In genomic region chr16:1773703-1774455, GRCh38 we compare ENCODE assay signal across 8 cellular contexts. TPM values are rescaled to one million over a fixed set of nuclear protein-coding genes. Genes with fewer than 3 reads are reported as not detected.
DNase-seq lines count a peak whose midpoint lies in the region; ATAC-seq and TF ChIP-seq lines count a peak whose summit lies in the region.

No MANE protein-coding gene starts in this region.

- H3K27ac ChIP-seq in CD4-positive, alpha-beta T cell (ENCODE audit: low read depth, low read length), result peak overlapping the region; percentile 69
- H3K27ac ChIP-seq in psoas muscle, result peak overlapping the region; percentile 90

- peak overlapping the region; percentile 76 for H3K4me3 ChIP-seq in psoas muscle

- H3K4me1 Mint-ChIP-seq in CD4-positive, alpha-beta T cell (ENCODE audit: low read depth), result peaks cover 16% of the 10 kb centered on the region
- peaks cover 6 to 15% (median 8%) of the 10 kb centered on the region in 3 donors for H3K4me1 Mint-ChIP-seq in IgD-negative memory B cell
- H3K4me1 Mint-ChIP-seq in activated CD4-positive, alpha-beta memory T cell treated with anti-CD3 and anti-CD28 coated beads for 36 hours (ENCODE audit: low read depth), result peaks cover 6% of the 10 kb centered on the region

- POLR2A ChIA-PET in CD4-positive, alpha-beta T cell (lab: Charles Lee), result interaction anchor here (0.6 to 7.9 kb wide), 4 partner anchors 8 to 68 kb away, joined by 3 to 163 read pairs (median 12); partner anchors contain the start of genes FAHD1, HAGH, MAPK8IP3 and NUBP2
- POLR2A ChIA-PET in activated CD4-positive, alpha-beta memory T cell treated with anti-CD3 and anti-CD28 coated beads for 36 hours (lab: Charles Lee), result interaction anchor here (1.0 kb wide), 1 partner anchor 9 kb away, joined by 8 read pairs; the partner anchor contains the start of genes NUBP2 and SPSB3

- H3K9me3 Mint-ChIP-seq in CD4-positive, alpha-beta T cell, result no peaks in the 10 kb centered on the region
- no peaks in the 10 kb centered on the region for H3K9me3 Mint-ChIP-seq in IgD-negative memory B cell
- H3K9me3 Mint-ChIP-seq in activated CD4-positive, alpha-beta memory T cell treated with anti-CD3 and anti-CD28 coated beads for 36 hours, result no peaks in the 10 kb centered on the region

- ATAC-seq in CD4-positive, alpha-beta T cell (ENCODE audit: poor library complexity), result no peak
- peak in 1 of 4 donors; percentile 11 for ATAC-seq in psoas muscle
- ATAC-seq in GM18909 (IDR thresholded peaks at IDR 0.05; ENCODE audit: poor library complexity, unreplicated experiment), result no peak
- no peak for ATAC-seq in HG02884 (IDR thresholded peaks at IDR 0.05; ENCODE audit: unreplicated experiment)

- H3K27me3 ChIP-seq in CD4-positive, alpha-beta T cell (ENCODE audit: control insufficient read depth, insufficient read depth, low read length), result no peaks in the 10 kb centered on the region
- no peaks in the 10 kb centered on the region for H3K27me3 ChIP-seq in psoas muscle (ENCODE audit: insufficient read depth in 3 of 3, low read length in 2 of 3)

- peaks cover 0 to 47% of the 10 kb centered on the region in 2 donors for H3K36me3 ChIP-seq in psoas muscle (ENCODE audit: insufficient read depth in 1 of 2, low read depth in 1 of 2)

- no peaks in the 10 kb centered on the region for H3K27me3 Mint-ChIP-seq in CD4-positive, alpha-beta T cell
- H3K27me3 Mint-ChIP-seq in IgD-negative memory B cell, result no peaks in the 10 kb centered on the region
- H3K27me3 Mint-ChIP-seq in activated CD4-positive, alpha-beta memory T cell treated with anti-CD3 and anti-CD28 coated beads for 36 hours, result no peaks in the 10 kb centered on the region

- intact Hi-C loops in CD4-positive, alpha-beta T cell (cut with DNase I, micrococcal nuclease), result loop anchor here (1.0 to 10.0 kb wide), 10 partner anchors 8 to 422 kb away; partner anchors contain the start of genes FAHD1 (in 2 of the 2), HAGH (in 2 of the 2), NUBP2 (in 2 of the 2) and SPSB3 (in 2 of the 2)
- intact Hi-C loops in activated CD4-positive, alpha-beta memory T cell treated with anti-CD3 and anti-CD28 coated beads for 36 hours (cut with micrococcal nuclease), result loop anchor here (1.0 to 5.0 kb wide), 3 partner anchors 8 to 353 kb away; partner anchors contain the start of genes CRAMP1, IFT140, NUBP2 and SPSB3
- intact Hi-C loops in psoas muscle (cut with DNase I), result loop anchor here (5.0 to 10.0 kb wide), 2 partner anchors 67 to 171 kb away; partner anchors contain the start of genes MAPK8IP3 (in 1 of the 2) and MSRB1 (in 1 of the 2)

- peak overlapping the region; percentile 65 for H3K27ac Mint-ChIP-seq in CD4-positive, alpha-beta T cell
- H3K27ac Mint-ChIP-seq in IgD-negative memory B cell, result peak overlapping the region in 2 of 3 donors; percentile 83 to 95
- H3K27ac Mint-ChIP-seq in activated CD4-positive, alpha-beta memory T cell treated with anti-CD3 and anti-CD28 coated beads for 36 hours, result peak overlapping the region; percentile 69

- WGBS in psoas muscle, 3 donors, result 13 to 22% (median 15%) methylated on average over 31 to 45 of the region's 45 CpGs

- no peak for DNase-seq in CD4-positive, alpha-beta T cell
- peak; percentile 38 for DNase-seq in activated CD4-positive, alpha-beta memory T cell treated with anti-CD3 and anti-CD28 coated beads for 36 hours
- DNase-seq in foreskin melanocyte, result peak; percentile 12
- peak; percentile 33 to 68 for DNase-seq in psoas muscle
- no peak for DNase-seq in activated CD8-positive, alpha-beta memory T cell treated with anti-CD3 and anti-CD28 coated beads, Interleukin-2, amount 50 U/mL, for 4 hours

- H3K4me3 Mint-ChIP-seq in CD4-positive, alpha-beta T cell, result peak overlapping the region; percentile 93
- peak overlapping the region; percentile 93 to 99 (median 95) for H3K4me3 Mint-ChIP-seq in IgD-negative memory B cell
- H3K4me3 Mint-ChIP-seq in activated CD4-positive, alpha-beta memory T cell treated with anti-CD3 and anti-CD28 coated beads for 36 hours, result peak overlapping the region; percentile 94

- CTCF ChIA-PET in CD4-positive, alpha-beta T cell (lab: Charles Lee), result interaction anchor here (4.0 kb wide), 1 partner anchor 9 kb away, joined by 21 read pairs; the partner anchor contains the start of genes NUBP2 and SPSB3
- CTCF ChIA-PET in activated CD4-positive, alpha-beta memory T cell treated with anti-CD3 and anti-CD28 coated beads for 36 hours (lab: Charles Lee), result interaction anchor here (0.7 to 4.8 kb wide), 5 partner anchors 9 to 381 kb away, joined by 3 to 42 read pairs (median 4); partner anchors contain the start of genes MAPK8IP3, NUBP2, SPSB3 and TRAF7

- H3K36me3 Mint-ChIP-seq in CD4-positive, alpha-beta T cell (ENCODE audit: low read depth), result peaks cover 27% of the 10 kb centered on the region
- no peaks in the 10 kb centered on the region for H3K36me3 Mint-ChIP-seq in IgD-negative memory B cell
- H3K36me3 Mint-ChIP-seq in activated CD4-positive, alpha-beta memory T cell treated with anti-CD3 and anti-CD28 coated beads for 36 hours, result peaks cover 15% of the 10 kb centered on the region

- no peak for TF ChIP-seq CTCF in CD4-positive, alpha-beta T cell (IDR thresholded peaks at IDR 0.05)
- no peak for TF ChIP-seq CTCF in psoas muscle (IDR thresholded peaks at IDR 0.05)

- H3K9me3 ChIP-seq in CD4-positive, alpha-beta T cell (ENCODE audit: control insufficient read depth, low read length), result no peaks in the 10 kb centered on the region
- H3K9me3 ChIP-seq in psoas muscle, result no peaks in the 10 kb centered on the region

- H3K4me1 ChIP-seq in psoas muscle, result peaks cover 18% of the 10 kb centered on the region

RNA-seq across cellular contexts. Expression of gene MRPS34, which starts 0.9 kb away (rescaled TPM):
- 10 to 100 TPM; 25.5 to 26.9 TPM for total RNA-seq in CD4-positive, alpha-beta T cell
- polyA plus RNA-seq in IgD-negative memory B cell (156 TPM), psoas muscle (100 to 1,000 TPM in 2 of 3 donors, 10 to 100 TPM in 1; 85.6 to 172 (median 138) TPM)
- 100 to 1,000 TPM; 151 to 152 TPM for total RNA-seq in activated CD4-positive, alpha-beta memory T cell treated with anti-CD3 and anti-CD28 coated beads for 36 hours
- 10 to 100 TPM; 56.3 to 75.1 (median 71.4) TPM for total RNA-seq in psoas muscle

RNA-seq across cellular contexts. Expression of gene EME2, which starts 1.3 kb away (rescaled TPM):
- 10 to 100 TPM; 28.6 to 30.8 TPM for total RNA-seq in CD4-positive, alpha-beta T cell
- polyA plus RNA-seq in IgD-negative memory B cell (1.5 TPM), psoas muscle (1 to 10 TPM; 2.6 to 5.2 (median 4.5) TPM)
- total RNA-seq in activated CD4-positive, alpha-beta memory T cell treated with anti-CD3 and anti-CD28 coated beads for 36 hours, result 10 to 100 TPM; 11.9 to 15.3 TPM
- 10 to 100 TPM in 1 of 4 donors, 1 to 10 TPM in 3; 4.3 to 11.3 (median 5.9) TPM for total RNA-seq in psoas muscle

RNA-seq across cellular contexts. Expression of gene NME3, which starts 2.5 kb away (rescaled TPM):
- total RNA-seq in CD4-positive, alpha-beta T cell, result 10 to 100 TPM; 46.2 to 54.2 TPM
- 66.1 TPM for polyA plus RNA-seq in IgD-negative memory B cell
- total RNA-seq in activated CD4-positive, alpha-beta memory T cell treated with anti-CD3 and anti-CD28 coated beads for 36 hours, result 10 to 100 TPM; 53.0 to 53.1 TPM
- total RNA-seq in psoas muscle, result 10 to 100 TPM in 3 of 4 donors, 1 to 10 TPM in 1; 9.9 to 23.8 (median 13.8) TPM
- 10 to 100 TPM; 18.8 to 27.1 (median 22.4) TPM for polyA plus RNA-seq in psoas muscle

RNA-seq across cellular contexts. Expression of gene SPSB3, which starts 8.5 kb away (rescaled TPM):
- 10 to 100 TPM; 86.3 to 87.6 TPM for total RNA-seq in CD4-positive, alpha-beta T cell
- polyA plus RNA-seq in IgD-negative memory B cell (55.2 TPM), psoas muscle (100 to 1,000 TPM in 1 of 3 donors, 10 to 100 TPM in 2; 26.3 to 108 (median 78.1) TPM)
- 10 to 100 TPM; 21.2 to 21.8 TPM for total RNA-seq in activated CD4-positive, alpha-beta memory T cell treated with anti-CD3 and anti-CD28 coated beads for 36 hours
- total RNA-seq in psoas muscle, result 10 to 100 TPM; 38.4 to 59.5 (median 49.9) TPM

RNA-seq across cellular contexts. Expression of gene NUBP2, which starts 8.9 kb away (rescaled TPM):
- 10 to 100 TPM; 36.4 to 38.1 TPM for total RNA-seq in CD4-positive, alpha-beta T cell
- 76.9 TPM for polyA plus RNA-seq in IgD-negative memory B cell
- 10 to 100 TPM; 45.9 to 48.0 TPM for total RNA-seq in activated CD4-positive, alpha-beta memory T cell treated with anti-CD3 and anti-CD28 coated beads for 36 hours
- 10 to 100 TPM; 34.7 to 44.7 (median 38.5) TPM for total RNA-seq in psoas muscle
- 10 to 100 TPM; 61.9 to 96.0 (median 76.1) TPM for polyA plus RNA-seq in psoas muscle

Comparison
In these comparisons a context has a peak if more than half of its experiments do, and no peak if none do; other contexts are left out.
1. DNase-seq: peak in activated CD4-positive, alpha-beta memory T cell treated with anti-CD3 and anti-CD28 coated beads for 36 hours (single experiment), foreskin melanocyte (single experiment) and psoas muscle (2 of 2); none in CD4-positive, alpha-beta T cell (0 of 10) and activated CD8-positive, alpha-beta memory T cell treated with anti-CD3 and anti-CD28 coated beads, Interleukin-2, amount 50 U/mL, for 4 hours (single experiment).
2. Peak in every context shown above with its lines, with median percentiles within 50 percentile points of each other: H3K27ac Mint-ChIP-seq and H3K4me3 Mint-ChIP-seq.